8 cellular contexts compared by ENCODE assay signal in genomic region chr22:44080936-44081853, GRCh38. TPM values are rescaled to one million over a fixed set of nuclear protein-coding genes. Genes with fewer than 3 reads are reported as not detected.
DNase-seq lines count a peak whose midpoint lies in the region; ATAC-seq and TF ChIP-seq lines count a peak whose summit lies in the region.

No MANE protein-coding gene starts in this region.

- POLR2A ChIA-PET in T-cell (lab: Charles Lee) = no interaction called here

- H3K4me1 Mint-ChIP-seq in T-cell = no peaks in the 10 kb centered on the region

- no peak overlapping the region for H3K4me3 Mint-ChIP-seq in T-cell

- peak in 3 of 4 experiments; percentile 46 to 60 (median 48) for ATAC-seq in T-cell (replicated peaks in 1 of 4)
- ATAC-seq in aorta (ENCODE audit: low FRiP score) = no peak
- no peak for ATAC-seq in HG02678 (IDR thresholded peaks at IDR 0.05; ENCODE audit: unreplicated experiment)

- H3K9me3 Mint-ChIP-seq in T-cell = peaks cover 0 to 5% (median 0%) of the 10 kb centered on the region in 3 donors

- WGBS in aorta, 2 donors = 16 to 18% methylated on average over 27 of the region's 27 CpGs

- peak; percentile 91 for TF ChIP-seq CTCF in left ventricle myocardium inferior (IDR thresholded peaks at IDR 0.05; ENCODE audit: borderline replicate concordance)

- no peaks in the 10 kb centered on the region for H3K27me3 ChIP-seq in left ventricle myocardium inferior (ENCODE audit: low read depth)
- no peaks in the 10 kb centered on the region for H3K27me3 ChIP-seq in aorta (ENCODE audit: control insufficient read depth in 1 of 2, insufficient read depth in 2 of 2, low read length in 1 of 2)

- no peaks in the 10 kb centered on the region for H3K27me3 Mint-ChIP-seq in T-cell

- intact Hi-C loops in left ventricle myocardium inferior (cut with micrococcal nuclease) (no loop called here), aorta (cut with DNase I) (loop anchor here (1.0 to 5.0 kb wide), 4 partner anchors 89 to 545 kb away; no protein-coding TSS in a partner anchor)

- CTCF ChIA-PET in T-cell (lab: Charles Lee) = interaction anchor here (0.6 to 1.2 kb wide), 4 partner anchors 81 to 546 kb away, joined by 3 to 8 read pairs (median 4); no protein-coding TSS in a partner anchor

- DNase-seq in ELF-1 (ENCODE audit: low read depth, low spot score) = peak; percentile 84
- peak; percentile 71 for DNase-seq in NAMALWA (ENCODE audit: low spot score)
- peak; percentile 16 to 73 (median 58) for DNase-seq in T-cell
- peak; percentile 55 for DNase-seq in amniotic epithelial cell (ENCODE audit: low read depth)
- peak; percentile 72 for DNase-seq in left ventricle myocardium inferior
- peak; percentile 26 for DNase-seq in pulmonary artery endothelial cell (ENCODE audit: low read depth, low spot score)
- peak; percentile 87 to 89 for DNase-seq in aorta

- H3K36me3 ChIP-seq in left ventricle myocardium inferior (peaks cover 29% of the 10 kb centered on the region), aorta (ENCODE audit: control insufficient read depth in 1 of 2, insufficient read depth in 2 of 2, low read length in 1 of 2) (no peaks in the 10 kb centered on the region)

- H3K27ac ChIP-seq in left ventricle myocardium inferior (replicated peaks) (no peak overlapping the region), aorta (ENCODE audit: low read depth in 1 of 2, low read length in 2 of 2) (no peak overlapping the region)

- no peak overlapping the region for H3K4me3 ChIP-seq in left ventricle myocardium inferior
- H3K4me3 ChIP-seq in aorta (ENCODE audit: low read length in 2 of 2) = no peak overlapping the region

- no peak overlapping the region for H3K27ac Mint-ChIP-seq in T-cell

- H3K36me3 Mint-ChIP-seq in T-cell = peaks cover 3% of the 10 kb centered on the region

- peaks cover 9% of the 10 kb centered on the region for H3K9me3 ChIP-seq in left ventricle myocardium inferior (replicated peaks)
- H3K9me3 ChIP-seq in aorta (ENCODE audit: control insufficient read depth, low read length) = peaks cover 2% of the 10 kb centered on the region

- H3K4me1 ChIP-seq in left ventricle myocardium inferior = peaks cover 64% of the 10 kb centered on the region
- H3K4me1 ChIP-seq in aorta (ENCODE audit: control insufficient read depth in 1 of 2, insufficient read depth in 2 of 2, low read length in 2 of 2) = no peaks in the 10 kb centered on the region

RNA-seq across cellular contexts. Expression of gene PARVB, which starts 57.1 kb away (rescaled TPM):
- 10 to 100 TPM in 2 of 5 donors, 1 to 10 TPM in 3; 5.9 to 13.8 (median 8.2) TPM for total RNA-seq in T-cell
- total RNA-seq in left ventricle myocardium inferior = 155 TPM
- 128 and 140 TPM in 2 replicates for total RNA-seq in pulmonary artery endothelial cell
- 10 to 100 TPM; 28.3 to 34.6 TPM for total RNA-seq in aorta
- polyA plus RNA-seq in aorta = 10 to 100 TPM in 1 of 2 donors, 1 to 10 TPM in 1; 7.9 to 12.1 TPM

Comparison
In these comparisons a context has a peak if more than half of its experiments do, and no peak if none do; other contexts are left out.
1. DNase-seq: peak in every context shown above with its lines; median percentile 88 in aorta; 84 in ELF-1; 72 in left ventricle myocardium inferior; 71 in NAMALWA; 58 in T-cell; 55 in amniotic epithelial cell; 26 in pulmonary artery endothelial cell.
2. ATAC-seq: peak in T-cell (3 of 4); none in aorta (single experiment) and HG02678 (single experiment).